10 cellular contexts compared by ENCODE assay signal in genomic region chr10:110746969-110747608, GRCh38.
DNase-seq lines count a peak whose midpoint lies in the region; ATAC-seq and TF ChIP-seq lines count a peak whose summit lies in the region.
"Had no signal": no experiment of that assay in that cellular context is flagged by ENCODE, and none has a peak within 500 bp of the region (broad histone marks: within the 10 kb centered on the region; RNA-seq: fewer than 3 reads in every experiment).

No MANE protein-coding gene starts in this region.

- H3K27me3 ChIP-seq in right cardiac atrium (ENCODE audit: control insufficient read depth, insufficient read depth) (no peaks in the 10 kb centered on the region), lower lobe of right lung (ENCODE audit: low read depth) (no peaks in the 10 kb centered on the region)
- H3K27me3 ChIP-seq: right lobe of liver had no signal

- peaks cover 41% of the 10 kb centered on the region for H3K4me1 Mint-ChIP-seq in activated T-helper 2 cell treated with anti-CD3 and anti-CD28 coated beads, Interferon-gamma antibody, Interleukin-2, Interleukin-4, amounts not matched to agents 10 μg/mL and 5 μg/mL and 100 μg/mL, durations not matched to agents 14 hours and 24 hours and 36 hours (ENCODE audit: low read depth)

- peak overlapping the region; percentile 57 for H3K27ac Mint-ChIP-seq in activated T-helper 2 cell treated with anti-CD3 and anti-CD28 coated beads, Interferon-gamma antibody, Interleukin-2, Interleukin-4, amounts not matched to agents 10 μg/mL and 5 μg/mL and 100 μg/mL, durations not matched to agents 14 hours and 24 hours and 36 hours

- H3K27me3 Mint-ChIP-seq in activated T-helper 2 cell treated with anti-CD3 and anti-CD28 coated beads, Interferon-gamma antibody, Interleukin-2, Interleukin-4, amounts not matched to agents 10 μg/mL and 5 μg/mL and 100 μg/mL, durations not matched to agents 14 hours and 24 hours and 36 hours (ENCODE audit: low read depth), result no peaks in the 10 kb centered on the region

- WGBS in right cardiac atrium, result 19% methylated on average over 1 of the region's 1 CpG

- H3K4me3 Mint-ChIP-seq in activated T-helper 2 cell treated with anti-CD3 and anti-CD28 coated beads, Interferon-gamma antibody, Interleukin-2, Interleukin-4, amounts not matched to agents 10 μg/mL and 5 μg/mL and 100 μg/mL, durations not matched to agents 14 hours and 24 hours and 36 hours (ENCODE audit: low read depth), result no peak overlapping the region

- DNase-seq in right cardiac atrium (no peak), left cardiac atrium (no peak), lower lobe of right lung (no peak), A172 (ENCODE audit: low spot score) (no peak)
- DNase-seq in activated T-helper 2 cell treated with anti-CD3 and anti-CD28 coated beads, Interferon-gamma antibody, Interleukin-2, Interleukin-4, amounts not matched to agents 10 μg/mL and 5 μg/mL and 100 μg/mL, durations not matched to agents 14 hours and 24 hours and 36 hours (ENCODE audit: low spot score), result no peak
- DNase-seq in central memory CD4-positive, alpha-beta T cell, result no peak

- peak overlapping the region; percentile 51 for H3K27ac ChIP-seq in right cardiac atrium (ENCODE audit: low read length)
- H3K27ac ChIP-seq in lower lobe of right lung, result no peak overlapping the region
- H3K27ac ChIP-seq: C4-2B, right lobe of liver had no signal

- H3K9me3 ChIP-seq in right cardiac atrium (ENCODE audit: control insufficient read depth, low read length), result no peaks in the 10 kb centered on the region
- peaks cover 8% of the 10 kb centered on the region for H3K9me3 ChIP-seq in lower lobe of right lung
- H3K9me3 ChIP-seq: right lobe of liver had no signal

- peaks cover 12% of the 10 kb centered on the region for H3K4me1 ChIP-seq in right cardiac atrium (ENCODE audit: control insufficient read depth, insufficient read depth, low read length)
- no peaks in the 10 kb centered on the region for H3K4me1 ChIP-seq in lower lobe of right lung
- H3K4me1 ChIP-seq: right lobe of liver had no signal

- no peaks in the 10 kb centered on the region for H3K36me3 ChIP-seq in lower lobe of right lung
- H3K36me3 ChIP-seq: right lobe of liver had no signal

- peaks cover 4% of the 10 kb centered on the region for H3K36me3 Mint-ChIP-seq in activated T-helper 2 cell treated with anti-CD3 and anti-CD28 coated beads, Interferon-gamma antibody, Interleukin-2, Interleukin-4, amounts not matched to agents 10 μg/mL and 5 μg/mL and 100 μg/mL, durations not matched to agents 14 hours and 24 hours and 36 hours (ENCODE audit: low read depth)

- intact Hi-C loops in right cardiac atrium (cut with DNase I), result loop anchor here (5.0 to 10.0 kb wide), 3 partner anchors 145 to 150 kb away; no protein-coding TSS in a partner anchor
- intact Hi-C loops in left cardiac atrium (cut with DNase I), result loop anchor here (5.0 to 10.0 kb wide), 3 partner anchors 135 to 148 kb away; no protein-coding TSS in a partner anchor
- intact Hi-C loops in activated T-helper 2 cell treated with anti-CD3 and anti-CD28 coated beads, Interferon-gamma antibody, Interleukin-2, Interleukin-4, amounts not matched to agents 10 μg/mL and 5 μg/mL and 100 μg/mL, durations not matched to agents 14 hours and 24 hours and 36 hours (cut with micrococcal nuclease), result loop anchor here (1.0 to 10.0 kb wide), 7 partner anchors 27 to 328 kb away; partner anchors contain the start of genes ADRA2A and PDCD4
- intact Hi-C loops in lower lobe of right lung (cut with DNase I), result loop anchor here (5.0 kb wide), 1 partner anchor 145 kb away; no protein-coding TSS in a partner anchor

- H3K4me3 ChIP-seq in right cardiac atrium (ENCODE audit: low read length) (no peak overlapping the region), lower lobe of right lung (no peak overlapping the region)
- H3K4me3 ChIP-seq: right lobe of liver had no signal

- TF ChIP-seq CTCF in lower lobe of right lung (IDR thresholded peaks at IDR 0.05), result no peak

- H3K9me3 Mint-ChIP-seq in activated T-helper 2 cell treated with anti-CD3 and anti-CD28 coated beads, Interferon-gamma antibody, Interleukin-2, Interleukin-4, amounts not matched to agents 10 μg/mL and 5 μg/mL and 100 μg/mL, durations not matched to agents 14 hours and 24 hours and 36 hours, result peaks cover 19% of the 10 kb centered on the region

- ATAC-seq in right cardiac atrium (no peak), left cardiac atrium (no peak), GM21786 (IDR thresholded peaks at IDR 0.05; ENCODE audit: unreplicated experiment) (peak; percentile 14), lower lobe of right lung (no peak), GM18502 (IDR thresholded peaks at IDR 0.05; ENCODE audit: poor library complexity, unreplicated experiment) (no peak)
